8 cellular contexts compared by ENCODE assay signal in the genomic region with DNA sequence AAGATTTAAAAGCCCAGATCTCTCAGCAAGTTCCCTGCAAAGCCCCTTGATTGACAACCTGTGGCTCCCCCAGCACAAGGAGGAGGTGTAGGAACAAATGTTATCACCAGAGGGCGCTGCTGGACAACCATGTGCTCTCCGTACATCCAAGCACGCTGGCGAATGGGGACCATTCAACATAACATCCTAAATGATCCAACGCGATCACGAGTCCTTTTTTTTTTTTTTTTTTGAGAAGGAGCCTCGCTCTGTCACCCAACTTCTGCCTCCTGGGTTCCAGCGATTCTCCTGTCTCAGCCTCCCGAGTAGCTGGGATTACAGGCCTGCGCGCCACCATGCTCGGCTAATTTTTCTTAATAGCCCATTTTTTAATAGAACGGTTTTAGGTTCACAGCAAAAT. TPM values are rescaled to one million over a fixed set of nuclear protein-coding genes. Genes with fewer than 3 reads are reported as not detected.
DNase-seq lines count a peak whose midpoint lies in the region; ATAC-seq and TF ChIP-seq lines count a peak whose summit lies in the region.

No MANE protein-coding gene starts in this region.

- H4K8ac ChIP-seq in mesendoderm (ENCODE audit: low read depth, low read length) = no peak overlapping the region

- H3K79me2 ChIP-seq in mesendoderm (ENCODE audit: control insufficient read depth, insufficient read depth, low read length) = no peaks in the 10 kb centered on the region

- no peak overlapping the region for H3K27ac Mint-ChIP-seq in CD14-positive monocyte
- H3K27ac Mint-ChIP-seq in endodermal cell = no peak overlapping the region

- H3K36me3 ChIP-seq in endodermal cell (ENCODE audit: control insufficient read depth, insufficient read depth, low read length) (no peaks in the 10 kb centered on the region), mesendoderm (ENCODE audit: control insufficient read depth, insufficient read depth, low read length) (no peaks in the 10 kb centered on the region)

- H3K36me3 Mint-ChIP-seq in CD14-positive monocyte (no peaks in the 10 kb centered on the region), endodermal cell (ENCODE audit: low read depth) (no peaks in the 10 kb centered on the region)

- H3K4me1 Mint-ChIP-seq in CD14-positive monocyte (peaks cover 9% of the 10 kb centered on the region), endodermal cell (no peaks in the 10 kb centered on the region)

- peaks cover 10 to 29% (median 12%) of the 10 kb centered on the region in 3 donors for H3K27me3 Mint-ChIP-seq in CD14-positive monocyte (ENCODE audit: low read depth in 3 of 3)
- H3K27me3 Mint-ChIP-seq in endodermal cell (ENCODE audit: insufficient read depth) = peaks cover 19% of the 10 kb centered on the region

- H3K27me3 ChIP-seq in endodermal cell (ENCODE audit: control insufficient read depth, insufficient read depth, low read length, poor library complexity, severe bottlenecking) (no peaks in the 10 kb centered on the region), mesendoderm (ENCODE audit: insufficient read depth, low read length, poor library complexity) (no peaks in the 10 kb centered on the region)

- DNase-seq in CD14-positive monocyte (ENCODE audit: low spot score) = peak; percentile 74
- DNase-seq in HT-29 (ENCODE audit: low spot score) = peak; percentile 72
- peak; percentile 68 for DNase-seq in NOMO-1 treated with DMSO at 0.1 percent for 48 hours (lab: John Stamatoyannopoulos, UW; ENCODE audit: unreplicated experiment)
- peak; percentile 86 for DNase-seq in activated CD8-positive, alpha-beta memory T cell treated with anti-CD3 and anti-CD28 coated beads for 24 hours
- DNase-seq in endodermal cell = peak; percentile 95
- DNase-seq in mesendoderm = peak; percentile 89
- peak; percentile 44 to 45 for DNase-seq in stimulated activated CD8-positive, alpha-beta memory T cell treated with anti-CD3 and anti-CD28 coated beads, Interleukin-15, amount 100 ng/mL, for 48 hours (ENCODE audit: low read depth in 2 of 2)

- H2BK120ac ChIP-seq in mesendoderm (ENCODE audit: low read depth, low read length) = no peak overlapping the region

- 38 to 46% methylated on average over 11 to 14 of the region's 14 CpGs for WGBS in endodermal cell (ENCODE audit: insufficient coverage in 1 of 2, insufficient read length in 1 of 2), 2 experiments
- WGBS in mesendoderm (ENCODE audit: extremely low coverage, insufficient coverage, low lambda C conversion rate) = no CpG with 5 or more reads among the region's 14 CpGs

- H2BK15ac ChIP-seq in mesendoderm (replicated peaks; ENCODE audit: low read depth) = no peak overlapping the region

- TF ChIP-seq CTCF in CD14-positive monocyte (IDR thresholded peaks at IDR 0.05) (peak; percentile 92), endodermal cell (conservative IDR thresholded peaks at IDR 0.05) (peak; percentile 91)

- H2BK5ac ChIP-seq in mesendoderm (ENCODE audit: low read length) = no peak overlapping the region

- no peak overlapping the region for H3K23ac ChIP-seq in mesendoderm (ENCODE audit: low read length)

- no peak overlapping the region for H3K4me3 ChIP-seq in endodermal cell (ENCODE audit: low read length)
- H3K4me3 ChIP-seq in mesendoderm (ENCODE audit: low read length) = no peak overlapping the region

- H3K79me1 ChIP-seq in mesendoderm (ENCODE audit: low read length) = no peaks in the 10 kb centered on the region

- H4K5ac ChIP-seq in mesendoderm (ENCODE audit: low read length) = no peak overlapping the region

- H3K4me2 ChIP-seq in mesendoderm (ENCODE audit: low read length) = no peak overlapping the region

- no peak overlapping the region for H3K56ac ChIP-seq in mesendoderm (ENCODE audit: low read length)

- ATAC-seq in GM18498 (IDR thresholded peaks at IDR 0.05; ENCODE audit: unreplicated experiment) = no peak

- H3K4me1 ChIP-seq in endodermal cell (ENCODE audit: control insufficient read depth, insufficient read depth, low read length) (no peaks in the 10 kb centered on the region), mesendoderm (ENCODE audit: control insufficient read depth, low read depth, low read length) (no peaks in the 10 kb centered on the region)

- intact Hi-C loops in CD14-positive monocyte (cut with micrococcal nuclease) = loop anchor here in 1 of 2 donors (1.0 to 5.0 kb wide), 3 partner anchors 197 to 411 kb away; no protein-coding TSS in a partner anchor

- H3K18ac ChIP-seq in mesendoderm (ENCODE audit: low read length) = no peak overlapping the region

- H3K4me3 Mint-ChIP-seq in CD14-positive monocyte (no peak overlapping the region), endodermal cell (no peak overlapping the region)

- no peak overlapping the region for H3K4ac ChIP-seq in mesendoderm (ENCODE audit: low read depth, low read length)

- no peak overlapping the region for H2AK5ac ChIP-seq in mesendoderm (ENCODE audit: low read length)

- no peaks in the 10 kb centered on the region for H3K9me3 ChIP-seq in endodermal cell (ENCODE audit: control insufficient read depth, low read length)

- H3K9ac ChIP-seq in endodermal cell (ENCODE audit: extremely low read depth, low read length, poor library complexity, severe bottlenecking) = no peak overlapping the region
- no peak overlapping the region for H3K9ac ChIP-seq in mesendoderm (ENCODE audit: low read length)

- H3K27ac ChIP-seq in endodermal cell (ENCODE audit: low read depth, low read length) (no peak overlapping the region), mesendoderm (ENCODE audit: low read depth, low read length) (no peak overlapping the region)

- peaks cover 3 to 20% (median 15%) of the 10 kb centered on the region in 7 donors for H3K9me3 Mint-ChIP-seq in CD14-positive monocyte
- no peaks in the 10 kb centered on the region for H3K9me3 Mint-ChIP-seq in endodermal cell

RNA-seq across cellular contexts. Expression of gene NWD1, which starts 52.0 kb away (rescaled TPM):
- polyA plus RNA-seq in CD14-positive monocyte = under 1 TPM in 1 of 2 donors, not detected in 1; 0.03 TPM
- 0.70 and 0.89 TPM in 2 replicates for total RNA-seq in HT-29 (2014; rRNA removed; shearing (Covaris generic))
- not detected for total RNA-seq in endodermal cell
- polyA plus RNA-seq in endodermal cell (2013, experiment 1 of 2) = not detected
- polyA plus RNA-seq in endodermal cell (2013, experiment 2 of 2) = 0.08 TPM
- not detected for polyA plus RNA-seq in mesendoderm (2013, experiment 1 of 2)
- under 0.01 TPM for polyA plus RNA-seq in mesendoderm (2013, experiment 2 of 2)

RNA-seq across cellular contexts. Expression of gene SIN3B, which starts 57.6 kb away (rescaled TPM):
- 10 to 100 TPM in 1 of 2 donors, 1 to 10 TPM in 1; 7.2 to 10.2 TPM for polyA plus RNA-seq in CD14-positive monocyte
- total RNA-seq in HT-29 (2014; rRNA removed; shearing (Covaris generic)) = 15.1 and 23.8 TPM in 2 replicates
- total RNA-seq in endodermal cell = 10 to 100 TPM; 68.0 to 78.4 TPM
- 52.3 TPM for polyA plus RNA-seq in endodermal cell (2013, experiment 1 of 2)
- 49.2 TPM for polyA plus RNA-seq in endodermal cell (2013, experiment 2 of 2)
- polyA plus RNA-seq in mesendoderm (2013, experiment 1 of 2) = 34.9 TPM
- 34.3 TPM for polyA plus RNA-seq in mesendoderm (2013, experiment 2 of 2)

Comparison
In these comparisons a context has a peak if more than half of its experiments do, and no peak if none do; other contexts are left out.
1. DNase-seq: peak in every context shown above with its lines; median percentile 95 in endodermal cell; 89 in mesendoderm; 86 in activated CD8-positive, alpha-beta memory T cell treated with anti-CD3 and anti-CD28 coated beads for 24 hours; 74 in CD14-positive monocyte; 72 in HT-29; 68 in NOMO-1 treated with DMSO at 0.1 percent for 48 hours; 44 in stimulated activated CD8-positive, alpha-beta memory T cell treated with anti-CD3 and anti-CD28 coated beads, Interleukin-15, amount 100 ng/mL, for 48 hours.